ENCODE assay signal across 1 cellular context in the genomic region with DNA sequence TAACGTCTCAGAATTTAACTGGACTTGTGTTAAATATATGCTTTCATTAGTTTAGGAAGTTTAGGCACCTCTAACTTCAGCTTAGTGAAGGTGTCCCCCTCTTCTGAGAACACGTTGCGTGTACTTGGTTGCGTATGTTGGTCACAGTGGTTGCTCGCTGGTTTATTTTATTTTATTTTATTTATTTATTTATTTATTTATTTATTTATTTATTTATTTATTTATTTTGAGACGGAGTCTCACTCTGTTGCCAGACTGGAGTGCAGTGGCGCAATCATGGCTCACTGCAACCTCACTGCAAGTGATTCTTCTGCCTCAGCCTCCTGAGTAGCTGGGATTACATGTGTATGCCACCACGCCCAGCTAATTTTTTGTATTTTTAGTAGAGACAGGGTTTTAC.
TF ChIP-seq lines count a peak whose summit lies in the region.

No MANE protein-coding gene starts in this region.

TF ChIP-seq in HEK293, 187 proteins besides CTCF, POLR2A, EP300 and RAD21 (continued from another document):
- TF ChIP-seq ZNF629 (tag by site-specific recombination; IDR thresholded peaks at IDR 0.05) (peak; percentile 41; the same call in 1 of the 2 replicates), ZNF404 (tag by site-specific recombination; IDR thresholded peaks at IDR 0.05) (0 out of 2 replicates have a peak, but pooled peaks have one; percentile 46), ZXDB (tag by site-specific recombination; IDR thresholded peaks at IDR 0.05) (peak; percentile 42; the same call in 1 of the 2 replicates), ZBTB11 (tag by site-specific recombination; conservative IDR thresholded peaks at IDR 0.05; ENCODE audit: low read depth) (peak; percentile 76), REST (tag by site-specific recombination; IDR thresholded peaks at IDR 0.05) (peak; percentile 31; the same call in 1 of the 2 replicates), ZNF433 (tag by site-specific recombination; IDR thresholded peaks at IDR 0.05; ENCODE audit: low read depth) (peak; percentile 49; the same call in 1 of the 2 replicates), ZNF555 (tag by site-specific recombination; conservative IDR thresholded peaks at IDR 0.05) (peak; percentile 66), ZNF501 (tag by site-specific recombination; IDR thresholded peaks at IDR 0.05) (0 out of 2 replicates have a peak, but pooled peaks have one; percentile 28), ZNF140 (tag by site-specific recombination; IDR thresholded peaks at IDR 0.05) (peak; percentile 57; the same call in 1 of the 2 replicates), ZNF623 (tag by site-specific recombination; IDR thresholded peaks at IDR 0.05) (peak; percentile 71), ZBTB8A (tag by site-specific recombination; IDR thresholded peaks at IDR 0.05) (peak; percentile 64), ZNF426 (tag by site-specific recombination; IDR thresholded peaks at IDR 0.05) (peak; percentile 85), ZNF560 (tag by site-specific recombination; IDR thresholded peaks at IDR 0.05; ENCODE audit: borderline replicate concordance) (peak; percentile 63; the same call in 1 of the 2 replicates), ZNF558 (tag by site-specific recombination; IDR thresholded peaks at IDR 0.05) (peak; percentile 62; the same call in 1 of the 2 replicates), ZNF394 (tag by site-specific recombination; IDR thresholded peaks at IDR 0.05; ENCODE audit: borderline replicate concordance) (peak; percentile 90)
